8 cellular contexts compared by ENCODE assay signal in genomic region chr4:13654158-13654797, GRCh38. TPM values are rescaled to one million over a fixed set of nuclear protein-coding genes. Genes with fewer than 3 reads are reported as not detected.
DNase-seq lines count a peak whose midpoint lies in the region; ATAC-seq, FAIRE-seq and TF ChIP-seq lines count a peak whose summit lies in the region.

No MANE protein-coding gene starts in this region.

- peak; percentile 80 for FAIRE-seq in GM19239 (lab: Jason Lieb, UNC)

- ATAC-seq in HG03378 (IDR thresholded peaks at IDR 0.05; ENCODE audit: unreplicated experiment) (peak; percentile 88), lower lobe of right lung (peak; percentile 95 to 97)
- peak; percentile 95 for ATAC-seq in activated CD8-positive, alpha-beta T cell treated with anti-CD3 and anti-CD28 coated beads for 36 hours

- peaks cover 2% of the 10 kb centered on the region for H3K27me3 Mint-ChIP-seq in activated CD8-positive, alpha-beta T cell treated with anti-CD3 and anti-CD28 coated beads for 36 hours

- H3K36me3 Mint-ChIP-seq in activated CD8-positive, alpha-beta T cell treated with anti-CD3 and anti-CD28 coated beads for 36 hours (ENCODE audit: low read depth) = no peaks in the 10 kb centered on the region

- peak; percentile 85 for DNase-seq in BE2C
- DNase-seq in GM19239 (ENCODE audit: insufficient read length, low spot score) = peak; percentile 52
- DNase-seq in NCI-H69 (lab: John Stamatoyannopoulos, UW) = peak; percentile 67
- peak; percentile 90 for DNase-seq in activated CD8-positive, alpha-beta T cell treated with anti-CD3 and anti-CD28 coated beads for 36 hours
- peak; percentile 86 for DNase-seq in lower lobe of right lung
- peak; percentile 33 to 75 (median 52) for DNase-seq in stimulated activated CD4-positive, alpha-beta T cell treated with anti-CD3 and anti-CD28 coated beads, TNF-alpha, amount 100 ng/mL, for 1 hour (ENCODE audit: low read depth in 3 of 3, low spot score in 1 of 3)

- TF ChIP-seq CTCF in BE2C (IDR thresholded peaks at IDR 0.05; ENCODE audit: low read depth, low read length) (peak; percentile 86), lower lobe of right lung (IDR thresholded peaks at IDR 0.05) (peak; percentile 84)
- TF ChIP-seq CTCF in activated CD8-positive, alpha-beta T cell treated with anti-CD3 and anti-CD28 coated beads for 36 hours (IDR thresholded peaks at IDR 0.05) = peak; percentile 78

- no peaks in the 10 kb centered on the region for H3K9me3 Mint-ChIP-seq in activated CD8-positive, alpha-beta T cell treated with anti-CD3 and anti-CD28 coated beads for 36 hours

- H3K9me3 ChIP-seq in BE2C (no peaks in the 10 kb centered on the region), ectodermal cell (ENCODE audit: control insufficient read depth, low read length) (no peaks in the 10 kb centered on the region), lower lobe of right lung (no peaks in the 10 kb centered on the region)

- CTCF ChIA-PET in activated CD8-positive, alpha-beta T cell treated with anti-CD3 and anti-CD28 coated beads for 36 hours (lab: Charles Lee) = interaction anchor here (0.7 to 2.5 kb wide), 37 partner anchors 9 to 1982 kb away, joined by 3 to 36 read pairs (median 4); partner anchors contain the start of gene BOD1L1

- H3K27ac ChIP-seq in ectodermal cell (ENCODE audit: insufficient read depth, low read depth, low read length, poor library complexity, severe bottlenecking) (no peak overlapping the region), lower lobe of right lung (peak overlapping the region; percentile 7)

- POLR2A ChIA-PET in activated CD8-positive, alpha-beta T cell treated with anti-CD3 and anti-CD28 coated beads for 36 hours (lab: Charles Lee) = interaction anchor here (1.7 kb wide), 1 partner anchor 27 kb away, joined by 9 read pairs; the partner anchor contains the start of gene BOD1L1

- peak overlapping the region; percentile 69 for H3K4me3 Mint-ChIP-seq in activated CD8-positive, alpha-beta T cell treated with anti-CD3 and anti-CD28 coated beads for 36 hours

- no peak overlapping the region for H3K27ac Mint-ChIP-seq in activated CD8-positive, alpha-beta T cell treated with anti-CD3 and anti-CD28 coated beads for 36 hours

- peaks cover 12% of the 10 kb centered on the region for H3K4me1 Mint-ChIP-seq in activated CD8-positive, alpha-beta T cell treated with anti-CD3 and anti-CD28 coated beads for 36 hours (ENCODE audit: low read depth)

- H3K4me3 ChIP-seq in BE2C (ENCODE audit: low read depth, low read length) (peak overlapping the region; percentile 70), ectodermal cell (ENCODE audit: insufficient read depth, low read depth, low read length) (peak overlapping the region; percentile 50), lower lobe of right lung (peak overlapping the region; percentile 60)

- WGBS in ectodermal cell, 2 experiments = 20 to 21% methylated on average over 31 of the region's 31 CpGs

- H3K36me3 ChIP-seq in BE2C (no peaks in the 10 kb centered on the region), ectodermal cell (ENCODE audit: control insufficient read depth, insufficient read depth, low read length) (no peaks in the 10 kb centered on the region), lower lobe of right lung (no peaks in the 10 kb centered on the region)

- intact Hi-C loops in activated CD8-positive, alpha-beta T cell treated with anti-CD3 and anti-CD28 coated beads for 36 hours (cut with micrococcal nuclease) = loop anchor here (10.0 kb wide), 1 partner anchor 1351 kb away; the partner anchor contains the start of gene CPEB2
- intact Hi-C loops in lower lobe of right lung (cut with DNase I) = no loop called here

- no peaks in the 10 kb centered on the region for H3K4me1 ChIP-seq in BE2C
- no peaks in the 10 kb centered on the region for H3K4me1 ChIP-seq in ectodermal cell (ENCODE audit: control insufficient read depth, insufficient read depth, low read length)
- H3K4me1 ChIP-seq in lower lobe of right lung = peaks cover 6% of the 10 kb centered on the region

- H3K27me3 ChIP-seq in BE2C = peaks cover 22% of the 10 kb centered on the region
- no peaks in the 10 kb centered on the region for H3K27me3 ChIP-seq in ectodermal cell (ENCODE audit: control insufficient read depth, insufficient read depth, low read length, poor library complexity, severe bottlenecking)
- H3K27me3 ChIP-seq in lower lobe of right lung (ENCODE audit: low read depth) = no peaks in the 10 kb centered on the region

RNA-seq across cellular contexts. Expression of gene BOD1L1, which starts 26.8 kb away (rescaled TPM):
- 55.9 TPM for polyA plus RNA-seq in BE2C (2012; ENCODE audit: insufficient read depth, insufficient read length, low read depth)
- 10 to 100 TPM; 27.2 to 28.9 TPM for total RNA-seq in activated CD8-positive, alpha-beta T cell treated with anti-CD3 and anti-CD28 coated beads for 36 hours
- polyA plus RNA-seq in ectodermal cell (2013, experiment 1 of 4) = 30.1 TPM
- polyA plus RNA-seq in ectodermal cell (2013, experiment 2 of 4) = 38.3 TPM
- 25.4 TPM for polyA plus RNA-seq in ectodermal cell (2013, experiment 3 of 4)
- 33.2 TPM for polyA plus RNA-seq in ectodermal cell (2013, experiment 4 of 4)
- 42.7 TPM for total RNA-seq in lower lobe of right lung
